8 cellular contexts compared by ENCODE assay signal in genomic region chr1:21175324-21175669, GRCh38. TPM values are rescaled to one million over a fixed set of nuclear protein-coding genes. Genes with fewer than 3 reads are reported as not detected.
DNase-seq lines count a peak whose midpoint lies in the region; ATAC-seq and TF ChIP-seq lines count a peak whose summit lies in the region.

No MANE protein-coding gene starts in this region.

- DNase-seq in epithelial cell of proximal tubule (ENCODE audit: low read depth): no peak
- DNase-seq in aorta: peak; percentile 45 to 80

- peaks cover 35% of the 10 kb centered on the region for H3K4me1 ChIP-seq in BLaER1
- H3K4me1 ChIP-seq in HUES64 (ENCODE audit: insufficient read depth, low read length): peaks cover 16% of the 10 kb centered on the region
- peaks cover 10 to 16% of the 10 kb centered on the region in 2 donors for H3K4me1 ChIP-seq in muscle layer of duodenum (ENCODE audit: control insufficient read depth in 1 of 2, insufficient read depth in 2 of 2, low read length in 2 of 2)
- no peaks in the 10 kb centered on the region for H3K4me1 ChIP-seq in aorta (ENCODE audit: control insufficient read depth in 1 of 2, insufficient read depth in 2 of 2, low read length in 2 of 2)

- WGBS in HUES64: 7% methylated on average over 6 of the region's 6 CpGs
- 0 to 1% methylated on average over 6 of the region's 6 CpGs for WGBS in aorta, 2 donors

- ATAC-seq in aorta (ENCODE audit: low FRiP score) (no peak), GM21367 (IDR thresholded peaks at IDR 0.05; ENCODE audit: unreplicated experiment) (no peak), HG02973 (IDR thresholded peaks at IDR 0.05; ENCODE audit: unreplicated experiment) (no peak)

- H3K27me3 ChIP-seq in BLaER1 (no peaks in the 10 kb centered on the region), HUES64 (ENCODE audit: insufficient read depth, low read length) (peaks cover 15% of the 10 kb centered on the region; the same call in 1 of the 2 replicates), muscle layer of duodenum (ENCODE audit: low read depth, low read length) (no peaks in the 10 kb centered on the region), aorta (ENCODE audit: control insufficient read depth in 1 of 2, insufficient read depth in 2 of 2, low read length in 1 of 2) (no peaks in the 10 kb centered on the region)

- H3K4me2 ChIP-seq in BLaER1: peak overlapping the region; percentile 93

- H3K36me3 ChIP-seq in BLaER1 (peaks cover 24% of the 10 kb centered on the region), HUES64 (ENCODE audit: insufficient read depth, low read length) (peaks cover 17% of the 10 kb centered on the region; the same call in 1 of the 2 replicates), muscle layer of duodenum (ENCODE audit: control insufficient read depth in 1 of 2, insufficient read depth in 2 of 2, low read length in 2 of 2) (peaks cover 0 to 7% of the 10 kb centered on the region in 2 donors), aorta (ENCODE audit: control insufficient read depth in 1 of 2, insufficient read depth in 2 of 2, low read length in 1 of 2) (no peaks in the 10 kb centered on the region)

- peaks cover 58% of the 10 kb centered on the region for H4K20me1 ChIP-seq in BLaER1

- peak overlapping the region; percentile 94 for H3K9ac ChIP-seq in BLaER1
- peak overlapping the region; percentile 82 for H3K9ac ChIP-seq in HUES64 (ENCODE audit: low read depth, low read length)

- H3K4me3 ChIP-seq in BLaER1 (peak overlapping the region; percentile 94), HUES64 (ENCODE audit: low read length) (peak overlapping the region; percentile 84), epithelial cell of proximal tubule (ENCODE audit: low read depth, low read length) (peak overlapping the region; percentile 97), muscle layer of duodenum (ENCODE audit: low read depth in 1 of 2, low read length in 2 of 2) (peak overlapping the region; percentile 89 to 92), aorta (ENCODE audit: low read length in 2 of 2) (peak overlapping the region; percentile 84 to 96)

- H3K27ac ChIP-seq in BLaER1 (peak overlapping the region; percentile 93; the same call in 1 of the 2 replicates), HUES64 (ENCODE audit: low read depth, low read length) (no peak overlapping the region), VCaP (peak overlapping the region; percentile 83), muscle layer of duodenum (ENCODE audit: low read length) (peak overlapping the region; percentile 71), aorta (ENCODE audit: low read depth in 1 of 2, low read length in 2 of 2) (peak overlapping the region in 1 of 2 donors; percentile 51)

- intact Hi-C loops in aorta (cut with DNase I): no loop called here

- no peak for TF ChIP-seq CTCF in VCaP (conservative IDR thresholded peaks at IDR 0.05)
- TF ChIP-seq CTCF in epithelial cell of proximal tubule (conservative IDR thresholded peaks at IDR 0.05; ENCODE audit: low read depth, low read length): no peak

- H3K9me3 ChIP-seq in BLaER1 (no peaks in the 10 kb centered on the region), HUES64 (ENCODE audit: insufficient read depth, low read depth, low read length) (no peaks in the 10 kb centered on the region), muscle layer of duodenum (ENCODE audit: control insufficient read depth in 1 of 2, low read length in 2 of 2) (no peaks in the 10 kb centered on the region), aorta (ENCODE audit: control insufficient read depth, low read length) (no peaks in the 10 kb centered on the region)

RNA-seq across cellular contexts. Expression of gene EIF4G3, which starts 1.4 kb away (rescaled TPM):
- 44.4 TPM for polyA plus RNA-seq in HUES64 (2013, experiment 1 of 2)
- polyA plus RNA-seq in HUES64 (2013, experiment 2 of 2): 57.8 TPM
- total RNA-seq in epithelial cell of proximal tubule (21.0 and 27.3 TPM in 2 replicates), aorta (10 to 100 TPM; 59.0 to 84.4 TPM)
- 10 to 100 TPM in 1 of 2 donors, 1 to 10 TPM in 1; 7.3 to 15.6 TPM for polyA plus RNA-seq in aorta
